In genomic region chr22:50670914-50671538, GRCh38 we compare ENCODE assay signal across 14 cellular contexts. TPM values are rescaled to one million over a fixed set of nuclear protein-coding genes. Genes with fewer than 3 reads are reported as not detected.
DNase-seq lines count a peak whose midpoint lies in the region; ATAC-seq and TF ChIP-seq lines count a peak whose summit lies in the region.
"Had no signal": no experiment of that assay in that cellular context is flagged by ENCODE, and none has a peak within 500 bp of the region (broad histone marks: within the 10 kb centered on the region; RNA-seq: fewer than 3 reads in every experiment).

No MANE protein-coding gene starts in this region.

- no peak overlapping the region for H3K4me3 Mint-ChIP-seq in activated naive CD4-positive, alpha-beta T cell treated with anti-CD3 and anti-CD28 coated beads, Interleukin-2, amount 50 U/mL, for 24 hours
- H3K4me3 Mint-ChIP-seq in nephron = peak overlapping the region; percentile 52 to 67 (median 66)
- H3K4me3 Mint-ChIP-seq: central memory CD8-positive, alpha-beta T cell had no signal

- no peaks in the 10 kb centered on the region for H3K9me3 Mint-ChIP-seq in activated naive CD4-positive, alpha-beta T cell treated with anti-CD3 and anti-CD28 coated beads, Interleukin-2, amount 50 U/mL, for 24 hours
- no peaks in the 10 kb centered on the region for H3K9me3 Mint-ChIP-seq in activated naive CD4-positive, alpha-beta T cell treated with anti-CD3 and anti-CD28 coated beads, Interleukin-2, amount 50 U/mL, for 72 hours
- no peaks in the 10 kb centered on the region for H3K9me3 Mint-ChIP-seq in nephron
- H3K9me3 Mint-ChIP-seq: central memory CD8-positive, alpha-beta T cell had no signal

- TF ChIP-seq CTCF in dorsolateral prefrontal cortex (IDR thresholded peaks at IDR 0.05 in 54 of 56, conservative IDR thresholded peaks at IDR 0.05 in 2 of 56; ENCODE audit: low read depth in 1 of 56, partially characterized antibody in 56 of 56) (no peak), nephron (IDR thresholded peaks at IDR 0.05; ENCODE audit: unreplicated experiment in 3 of 3) (no peak), thyroid gland (IDR thresholded peaks at IDR 0.05) (no peak)

- H3K4me1 ChIP-seq in thyroid gland = peaks cover 8 to 25% of the 10 kb centered on the region in 2 donors

- ATAC-seq in activated naive CD4-positive, alpha-beta T cell treated with anti-CD3 and anti-CD28 coated beads, Interleukin-2, amount 50 U/mL, for 72 hours = no peak
- ATAC-seq in HG03442 (IDR thresholded peaks at IDR 0.05; ENCODE audit: unreplicated experiment) = no peak

- 70 to 77% methylated on average over 10 of the region's 10 CpGs for WGBS in thyroid gland, 2 donors

- intact Hi-C loops in dorsolateral prefrontal cortex (cut with DNase I) (no loop called here), thyroid gland (cut with DNase I) (no loop called here)

- peak overlapping the region; percentile 61 for H3K27ac Mint-ChIP-seq in activated naive CD4-positive, alpha-beta T cell treated with anti-CD3 and anti-CD28 coated beads, Interleukin-2, amount 50 U/mL, for 24 hours
- H3K27ac Mint-ChIP-seq in activated naive CD4-positive, alpha-beta T cell treated with anti-CD3 and anti-CD28 coated beads, Interleukin-2, amount 50 U/mL, for 72 hours = no peak overlapping the region
- peak overlapping the region in 2 of 3 experiments; percentile 37 to 50 for H3K27ac Mint-ChIP-seq in nephron

- no peak overlapping the region for H3K4me3 ChIP-seq in dorsolateral prefrontal cortex
- no peak overlapping the region for H3K4me3 ChIP-seq in thyroid gland (replicated peaks in 1 of 3)
- H3K4me3 ChIP-seq: testis had no signal

- H3K27me3 Mint-ChIP-seq in activated naive CD4-positive, alpha-beta T cell treated with anti-CD3 and anti-CD28 coated beads, Interleukin-2, amount 50 U/mL, for 24 hours = peaks cover 14% of the 10 kb centered on the region
- peaks cover 22% of the 10 kb centered on the region for H3K27me3 Mint-ChIP-seq in nephron (ENCODE audit: low read depth)

- no peak for DNase-seq in activated naive CD4-positive, alpha-beta T cell treated with anti-CD3 and anti-CD28 coated beads, Interleukin-2, amount 50 U/mL, for 72 hours (ENCODE audit: low spot score in 2 of 2)
- DNase-seq in dorsolateral prefrontal cortex = peak in 1 of 10 donors; percentile 29
- DNase-seq in thyroid gland = no peak
- no peak for DNase-seq in SW480 (ENCODE audit: low spot score)
- no peak for DNase-seq in activated T-cell treated with anti-CD3 and anti-CD28 coated beads, Interleukin-2, amount 50 U/mL, for 1 hour
- DNase-seq: DMS53; NCI-H1417 treated with DMSO at 0.1 percent for 48 hours; NCI-H2227 treated with DMSO at 0.1 percent for 48 hours; NK-92 treated with Interleukin-12 subunit alpha and Interleukin-12 subunit beta, amount 100 ng/mL, for 24 hours; testis had no signal

- H3K27me3 ChIP-seq in dorsolateral prefrontal cortex (peaks cover 0 to 16% (median 0%) of the 10 kb centered on the region in 45 donors), thyroid gland (no peaks in the 10 kb centered on the region)
- H3K27me3 ChIP-seq: testis had no signal

- H3K4me1 Mint-ChIP-seq in activated naive CD4-positive, alpha-beta T cell treated with anti-CD3 and anti-CD28 coated beads, Interleukin-2, amount 50 U/mL, for 24 hours = peaks cover 6% of the 10 kb centered on the region
- peaks cover 13% of the 10 kb centered on the region for H3K4me1 Mint-ChIP-seq in nephron

- no peaks in the 10 kb centered on the region for H3K9me3 ChIP-seq in thyroid gland
- H3K9me3 ChIP-seq: testis had no signal

- H3K36me3 ChIP-seq in thyroid gland = no peaks in the 10 kb centered on the region

- no peak for TF ChIP-seq POLR2A in thyroid gland (IDR thresholded peaks at IDR 0.05)

- H3K36me3 Mint-ChIP-seq in activated naive CD4-positive, alpha-beta T cell treated with anti-CD3 and anti-CD28 coated beads, Interleukin-2, amount 50 U/mL, for 24 hours = no peaks in the 10 kb centered on the region
- peaks cover 0 to 5% of the 10 kb centered on the region in 2 donors for H3K36me3 Mint-ChIP-seq in activated naive CD4-positive, alpha-beta T cell treated with anti-CD3 and anti-CD28 coated beads, Interleukin-2, amount 50 U/mL, for 72 hours
- H3K36me3 Mint-ChIP-seq in nephron (ENCODE audit: low read depth) = peaks cover 6% of the 10 kb centered on the region

- H3K27ac ChIP-seq in dorsolateral prefrontal cortex = peak overlapping the region in 55 of 59 donors; percentile 16 to 90 (median 78)
- peak overlapping the region; percentile 12 to 65 (median 56) for H3K27ac ChIP-seq in thyroid gland
- H3K27ac ChIP-seq: testis had no signal

RNA-seq across cellular contexts. Expression of gene SHANK3, which starts 1.6 kb away (rescaled TPM):
- total RNA-seq in activated naive CD4-positive, alpha-beta T cell treated with anti-CD3 and anti-CD28 coated beads, Interleukin-2, amount 50 U/mL, for 72 hours = under 1 TPM in 1 of 2 donors, not detected in 1; 0.66 TPM
- total RNA-seq in dorsolateral prefrontal cortex (100 to 1,000 TPM in 90 of 120 experiments, 10 to 100 TPM in 30; 42.8 to 197 (median 115) TPM), thyroid gland (10 to 100 TPM; 11.5 to 23.0 (median 17.7) TPM)

RNA-seq across cellular contexts. Expression of gene ARSA, which starts 43.1 kb away (rescaled TPM):
- 10 to 100 TPM; 23.8 to 24.7 TPM for total RNA-seq in activated naive CD4-positive, alpha-beta T cell treated with anti-CD3 and anti-CD28 coated beads, Interleukin-2, amount 50 U/mL, for 72 hours
- 10 to 100 TPM; 32.1 to 72.7 (median 48.0) TPM for total RNA-seq in dorsolateral prefrontal cortex
- 10 to 100 TPM; 30.9 to 73.5 (median 61.2) TPM for total RNA-seq in thyroid gland

Comparison
In these comparisons a context has a peak if more than half of its experiments do, and no peak if none do; other contexts are left out.
1. H3K27ac Mint-ChIP-seq: peak in activated naive CD4-positive, alpha-beta T cell treated with anti-CD3 and anti-CD28 coated beads, Interleukin-2, amount 50 U/mL, for 24 hours (single experiment) and nephron (2 of 3); none in activated naive CD4-positive, alpha-beta T cell treated with anti-CD3 and anti-CD28 coated beads, Interleukin-2, amount 50 U/mL, for 72 hours (0 of 2).
2. RNA of gene SHANK3, which starts 1.6 kb away (total RNA-seq): 42.8 to 197 TPM in dorsolateral prefrontal cortex and 11.5 to 23.0 TPM in thyroid gland; 0.66 TPM in activated naive CD4-positive, alpha-beta T cell treated with anti-CD3 and anti-CD28 coated beads, Interleukin-2, amount 50 U/mL, for 72 hours; every median in the first group is over 4 times any median in the second.